Comparison of ENCODE assay signal across 1 cellular context in the genomic region with DNA sequence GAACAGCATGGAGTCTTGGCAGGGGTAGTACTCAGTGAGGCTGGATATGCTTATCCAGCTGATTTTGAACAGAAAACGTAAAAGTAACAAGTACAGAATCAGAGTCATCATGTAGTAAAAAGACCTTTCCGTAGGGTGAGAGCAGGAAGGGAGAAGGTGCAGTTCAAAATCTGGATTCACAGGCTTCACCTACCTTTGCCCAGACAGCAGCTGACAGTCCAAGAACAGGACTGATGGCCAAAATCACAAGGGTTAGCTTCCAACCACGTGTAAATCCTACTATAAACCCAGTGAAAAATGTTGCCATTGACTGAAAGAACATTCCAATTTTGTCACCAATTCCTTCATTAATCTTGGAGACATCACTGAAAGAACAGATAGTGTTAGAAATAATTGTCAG.
TF ChIP-seq lines count a peak whose summit lies in the region.

No MANE protein-coding gene starts in this region.

TF ChIP-seq in H1, 55 proteins besides CTCF, POLR2A, EP300 and RAD21:
- no peak for TF ChIP-seq KDM5A (IDR thresholded peaks at IDR 0.05; ENCODE audit: low read length)
- no peak for TF ChIP-seq HDAC6 (IDR thresholded peaks at IDR 0.05; ENCODE audit: low read depth, low read length)
- TF ChIP-seq EZH2 (IDR thresholded peaks at IDR 0.05; ENCODE audit: low read depth, low read length, severe bottlenecking): no peak
- no peak for TF ChIP-seq SRF (IDR thresholded peaks at IDR 0.05; ENCODE audit: low read depth, low read length)
- no peak for TF ChIP-seq CTBP2 (IDR thresholded peaks at IDR 0.05; ENCODE audit: borderline replicate concordance, insufficient read depth, insufficient read length, low read length)
- no peak for TF ChIP-seq NRF1 (IDR thresholded peaks at IDR 0.05; ENCODE audit: low read depth, low read length)
- TF ChIP-seq RFX5 (IDR thresholded peaks at IDR 0.05; ENCODE audit: borderline replicate concordance, low read depth, low read length): no peak
- TF ChIP-seq KDM4A (IDR thresholded peaks at IDR 0.05; ENCODE audit: low read depth, low read length, severe bottlenecking): no peak
- no peak for TF ChIP-seq ATF3 (IDR thresholded peaks at IDR 0.05; ENCODE audit: insufficient read depth, low read depth, low read length)
